1 cellular context compared by ENCODE assay signal in the genomic region with DNA sequence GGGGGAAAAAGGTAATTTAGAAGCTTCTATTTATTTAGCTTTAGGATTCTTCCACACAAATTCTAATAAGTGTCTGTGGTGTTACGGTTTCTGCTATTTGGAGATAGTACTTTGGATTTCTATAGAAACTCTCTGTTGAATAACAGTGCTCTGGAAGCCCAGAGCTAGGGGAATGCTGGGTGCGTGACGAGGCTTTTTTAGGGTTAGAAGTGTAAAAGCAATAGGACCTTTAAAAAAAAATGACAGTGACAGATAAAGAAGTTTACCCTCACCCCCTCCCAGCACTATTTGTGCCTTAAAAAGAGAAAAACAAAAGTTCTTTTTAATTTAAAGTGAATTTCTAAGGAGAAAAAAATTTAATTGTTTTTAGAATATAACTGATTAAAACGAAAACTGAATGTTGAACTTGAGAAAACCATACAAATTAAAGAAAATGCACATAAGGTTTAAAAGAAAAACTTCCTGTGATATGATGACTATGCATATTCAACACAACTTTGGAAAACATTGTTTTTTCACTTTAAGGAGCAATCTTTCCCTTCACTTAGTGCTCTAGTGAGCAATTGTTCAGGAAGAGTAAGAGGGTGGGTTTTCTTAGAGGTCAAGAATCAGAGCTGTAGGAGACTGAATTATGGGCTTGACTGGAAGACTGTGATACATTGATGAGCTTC.
TF ChIP-seq lines count a peak whose summit lies in the region.

No MANE protein-coding gene starts in this region.

TF ChIP-seq in WTC11, 78 proteins besides CTCF, POLR2A, EP300 and RAD21 (continued from another document):
- TF ChIP-seq, protein P1, sequence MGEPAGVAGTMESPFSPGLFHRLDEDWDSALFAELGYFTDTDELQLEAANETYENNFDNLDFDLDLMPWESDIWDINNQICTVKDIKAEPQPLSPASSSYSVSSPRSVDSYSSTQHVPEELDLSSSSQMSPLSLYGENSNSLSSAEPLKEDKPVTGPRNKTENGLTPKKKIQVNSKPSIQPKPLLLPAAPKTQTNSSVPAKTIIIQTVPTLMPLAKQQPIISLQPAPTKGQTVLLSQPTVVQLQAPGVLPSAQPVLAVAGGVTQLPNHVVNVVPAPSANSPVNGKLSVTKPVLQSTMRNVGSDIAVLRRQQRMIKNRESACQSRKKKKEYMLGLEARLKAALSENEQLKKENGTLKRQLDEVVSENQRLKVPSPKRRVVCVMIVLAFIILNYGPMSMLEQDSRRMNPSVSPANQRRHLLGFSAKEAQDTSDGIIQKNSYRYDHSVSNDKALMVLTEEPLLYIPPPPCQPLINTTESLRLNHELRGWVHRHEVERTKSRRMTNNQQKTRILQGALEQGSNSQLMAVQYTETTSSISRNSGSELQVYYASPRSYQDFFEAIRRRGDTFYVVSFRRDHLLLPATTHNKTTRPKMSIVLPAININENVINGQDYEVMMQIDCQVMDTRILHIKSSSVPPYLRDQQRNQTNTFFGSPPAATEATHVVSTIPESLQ (CRISPR knock-in tag; IDR thresholded peaks at IDR 0.05): no peak
- TF ChIP-seq, protein P2, sequence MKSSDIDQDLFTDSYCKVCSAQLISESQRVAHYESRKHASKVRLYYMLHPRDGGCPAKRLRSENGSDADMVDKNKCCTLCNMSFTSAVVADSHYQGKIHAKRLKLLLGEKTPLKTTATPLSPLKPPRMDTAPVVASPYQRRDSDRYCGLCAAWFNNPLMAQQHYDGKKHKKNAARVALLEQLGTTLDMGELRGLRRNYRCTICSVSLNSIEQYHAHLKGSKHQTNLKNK (CRISPR knock-in tag; IDR thresholded peaks at IDR 0.05): no peak
- TF ChIP-seq NR2C2 (CRISPR knock-in tag; IDR thresholded peaks at IDR 0.05): no peak
- no peak for TF ChIP-seq SOX15 (CRISPR knock-in tag; IDR thresholded peaks at IDR 0.05)
- no peak for TF ChIP-seq ZNF396 (CRISPR knock-in tag; IDR thresholded peaks at IDR 0.05; ENCODE audit: borderline replicate concordance)
